Comparison of ENCODE assay signal across 37 cellular contexts in genomic region chr11:133595998-133596590, GRCh38.
"Had no signal": no experiment of that assay in that cellular context is flagged by ENCODE, and none has a peak within 500 bp of the region (broad histone marks: within the 10 kb centered on the region; RNA-seq: fewer than 3 reads in every experiment).

No MANE protein-coding gene starts in this region.

- H3K27ac Mint-ChIP-seq: activated B cell treated with CpG ODN at 0.5 μM for 24 hours; activated CD4-positive, alpha-beta memory T cell treated with anti-CD3 and anti-CD28 coated beads for 36 hours; activated CD4-positive, alpha-beta T cell treated with anti-CD3 and anti-CD28 coated beads, Interleukin-2, amount 10 ng/mL, durations not matched to agents 24 days and 14 days; activated CD8-positive, alpha-beta T cell treated with anti-CD3 and anti-CD28 coated beads for 36 hours; activated naive CD4-positive, alpha-beta T cell treated with anti-CD3 and anti-CD28 coated beads for 36 hours; activated naive CD4-positive, alpha-beta T cell treated with anti-CD3 and anti-CD28 coated beads, Interleukin-2, amount 50 U/mL, for 72 hours; activated naive CD8-positive, alpha-beta T cell treated with anti-CD3 and anti-CD28 coated beads for 36 hours; activated T-cell treated with anti-CD3 and anti-CD28 coated beads, Interleukin-2, amount 50 U/mL, for 72 hours; activated T-helper 1 cell treated with anti-CD3 and anti-CD28 coated beads, Interleukin-12 subunit alpha, Interleukin-12 subunit beta, Interleukin-2, Interleukin-4 antibody, amounts not matched to agents 30 ng/mL and 10 ng/mL and 1 ng/mL, durations not matched to agents 14 hours and 24 hours and 36 hours; activated T-helper 17 cell treated with anti-CD3 and anti-CD28 coated beads, Interleukin-2, amount 50 U/mL, for 72 hours; T-helper 1 cell treated with Interleukin-12 subunit alpha and Interleukin-12 subunit beta and Interleukin-4 antibody, amounts not matched to agents 30 μg/mL and 1 μg/mL, for 36 hours; T-helper 2 cell treated with Interferon-gamma antibody and Interleukin-4, amounts not matched to agents 5 μg/mL and 100 μg/mL, for 36 hours had no signal

- H3K36me3 ChIP-seq: adrenal gland, brain microvascular endothelial cell, breast epithelium had no signal

- ATAC-seq: activated CD8-positive, alpha-beta T cell treated with anti-CD3 and anti-CD28 coated beads for 36 hours; activated naive CD4-positive, alpha-beta T cell treated with anti-CD3 and anti-CD28 coated beads, Interleukin-2, amount 50 U/mL, for 72 hours; activated T-cell treated with anti-CD3 and anti-CD28 coated beads, Interleukin-2, amount 50 U/mL, for 4 hours; activated T-cell treated with anti-CD3 and anti-CD28 coated beads, Interleukin-2, amount 50 U/mL, for 72 hours; activated T-helper 17 cell treated with anti-CD3 and anti-CD28 coated beads, Interleukin-2, amount 50 U/mL, for 72 hours; body of pancreas had no signal

- H3K36me3 Mint-ChIP-seq: activated CD4-positive, alpha-beta memory T cell treated with anti-CD3 and anti-CD28 coated beads for 36 hours; activated naive CD4-positive, alpha-beta T cell treated with anti-CD3 and anti-CD28 coated beads, Interleukin-2, amount 50 U/mL, for 72 hours; activated naive CD8-positive, alpha-beta T cell treated with anti-CD3 and anti-CD28 coated beads for 36 hours had no signal

- H3K9me3 ChIP-seq: adrenal gland, body of pancreas, breast epithelium had no signal

- H3K9me3 Mint-ChIP-seq: activated CD4-positive, alpha-beta memory T cell treated with anti-CD3 and anti-CD28 coated beads for 36 hours; activated CD4-positive, alpha-beta T cell treated with anti-CD3 and anti-CD28 coated beads, Interleukin-2, amount 10 ng/mL, durations not matched to agents 24 days and 14 days; activated CD8-positive, alpha-beta T cell treated with anti-CD3 and anti-CD28 coated beads for 36 hours; activated naive CD4-positive, alpha-beta T cell treated with anti-CD3 and anti-CD28 coated beads for 36 hours; activated naive CD8-positive, alpha-beta T cell treated with anti-CD3 and anti-CD28 coated beads for 36 hours; activated T-helper 1 cell treated with anti-CD3 and anti-CD28 coated beads, Interleukin-12 subunit alpha, Interleukin-12 subunit beta, Interleukin-2, Interleukin-4 antibody, amounts not matched to agents 30 ng/mL and 10 ng/mL and 1 ng/mL, durations not matched to agents 14 hours and 24 hours and 36 hours; T-helper 2 cell treated with Interferon-gamma antibody and Interleukin-4, amounts not matched to agents 5 μg/mL and 100 μg/mL, for 36 hours had no signal

- H3K27ac ChIP-seq: adrenal gland, body of pancreas, brain microvascular endothelial cell, breast epithelium, VCaP had no signal

- H3K27me3 Mint-ChIP-seq: activated B cell treated with CpG ODN at 0.5 μM for 24 hours; activated CD4-positive, alpha-beta memory T cell treated with anti-CD3 and anti-CD28 coated beads for 36 hours; activated CD4-positive, alpha-beta T cell treated with anti-CD3 and anti-CD28 coated beads, Interleukin-2, amount 10 ng/mL, durations not matched to agents 24 days and 14 days; activated CD8-positive, alpha-beta T cell treated with anti-CD3 and anti-CD28 coated beads for 36 hours; activated naive CD8-positive, alpha-beta T cell treated with anti-CD3 and anti-CD28 coated beads for 36 hours; activated T-helper 17 cell treated with anti-CD3 and anti-CD28 coated beads, Interleukin-2, amount 50 U/mL, for 72 hours had no signal

- DNase-seq: activated B cell treated with CpG ODN at 0.5 μM for 24 hours; activated CD4-positive, alpha-beta memory T cell treated with anti-CD3 and anti-CD28 coated beads for 36 hours; activated CD4-positive, alpha-beta T cell treated with anti-CD3 and anti-CD28 coated beads for 4 hours; activated CD4-positive, alpha-beta T cell treated with anti-CD3 and anti-CD28 coated beads, Interleukin-2, amount 10 ng/mL, durations not matched to agents 24 days and 14 days; activated CD4-positive, alpha-beta T cell treated with anti-CD3 and anti-CD28 coated beads, Interleukin-2, amount 50 U/mL, for 1 hour; activated CD4-positive, alpha-beta T cell treated with anti-CD3 and anti-CD28 coated beads, Interleukin-2, amount 50 U/mL, for 4 hours; activated CD4-positive, CD25-positive, alpha-beta regulatory T cell treated with anti-CD3 and anti-CD28 coated beads, Interleukin-2, amount 50 U/mL, for 72 hours; activated CD8-positive, alpha-beta memory T cell treated with anti-CD3 and anti-CD28 coated beads, Interleukin-2, amount 50 U/mL, for 4 hours; activated CD8-positive, alpha-beta T cell treated with anti-CD3 and anti-CD28 coated beads for 36 hours; activated effector memory CD4-positive, alpha-beta T cell treated with anti-CD3 and anti-CD28 coated beads, Interleukin-2, amount 50 U/mL, for 16 hours; activated gamma-delta T cell treated with Interleukin-2 at 50 U/mL for 16 hours; activated naive CD4-positive, alpha-beta T cell; activated naive CD4-positive, alpha-beta T cell treated with anti-CD3 and anti-CD28 coated beads for 36 hours; activated naive CD4-positive, alpha-beta T cell treated with anti-CD3 and anti-CD28 coated beads, Interleukin-2, amount 50 U/mL, for 16 hours; activated naive CD8-positive, alpha-beta T cell treated with anti-CD3 and anti-CD28 coated beads for 36 hours; activated T-cell treated with anti-CD3 and anti-CD28 coated beads for 4 hours; activated T-cell treated with anti-CD3 and anti-CD28 coated beads, Interleukin-2, amount 50 U/mL, for 1 hour; activated T-cell treated with anti-CD3 and anti-CD28 coated beads, Interleukin-2, amount 50 U/mL, for 4 hours; activated T-cell treated with anti-CD3 and anti-CD28 coated beads, Interleukin-2, amount 50 U/mL, for 72 hours; adrenal gland; amniotic stem cell; aorta; body of pancreas; brain microvascular endothelial cell; central memory CD4-positive, alpha-beta T cell; T-helper 1 cell; T-helper 2 cell; T-helper 9 cell had no signal

- H3K4me3 ChIP-seq: adrenal gland, body of pancreas, breast epithelium had no signal

- H3K27me3 ChIP-seq: adrenal gland, body of pancreas, brain microvascular endothelial cell, breast epithelium had no signal

- FAIRE-seq: astrocyte, TTC549 had no signal

- H3K4me1 ChIP-seq: adrenal gland, body of pancreas, breast epithelium had no signal

- H3K4me3 Mint-ChIP-seq: activated B cell treated with CpG ODN at 0.5 μM for 24 hours; activated CD4-positive, alpha-beta memory T cell treated with anti-CD3 and anti-CD28 coated beads for 36 hours; activated CD4-positive, alpha-beta T cell treated with anti-CD3 and anti-CD28 coated beads, Interleukin-2, amount 10 ng/mL, durations not matched to agents 24 days and 14 days; activated CD8-positive, alpha-beta T cell treated with anti-CD3 and anti-CD28 coated beads for 36 hours; activated naive CD4-positive, alpha-beta T cell treated with anti-CD3 and anti-CD28 coated beads for 36 hours; activated naive CD8-positive, alpha-beta T cell treated with anti-CD3 and anti-CD28 coated beads for 36 hours; activated T-cell treated with anti-CD3 and anti-CD28 coated beads, Interleukin-2, amount 50 U/mL, for 4 hours; activated T-cell treated with anti-CD3 and anti-CD28 coated beads, Interleukin-2, amount 50 U/mL, for 72 hours; activated T-helper 1 cell treated with anti-CD3 and anti-CD28 coated beads, Interleukin-12 subunit alpha, Interleukin-12 subunit beta, Interleukin-2, Interleukin-4 antibody, amounts not matched to agents 30 ng/mL and 10 ng/mL and 1 ng/mL, durations not matched to agents 14 hours and 24 hours and 36 hours; activated T-helper 17 cell treated with anti-CD3 and anti-CD28 coated beads, Interleukin-2, amount 50 U/mL, for 72 hours; T-helper 1 cell treated with Interleukin-12 subunit alpha and Interleukin-12 subunit beta and Interleukin-4 antibody, amounts not matched to agents 30 μg/mL and 1 μg/mL, for 36 hours; T-helper 2 cell treated with Interferon-gamma antibody and Interleukin-4, amounts not matched to agents 5 μg/mL and 100 μg/mL, for 36 hours had no signal

- H3K4me1 Mint-ChIP-seq: activated B cell treated with CpG ODN at 0.5 μM for 24 hours; activated CD4-positive, alpha-beta T cell treated with anti-CD3 and anti-CD28 coated beads, Interleukin-2, amount 10 ng/mL, durations not matched to agents 24 days and 14 days; activated naive CD8-positive, alpha-beta T cell treated with anti-CD3 and anti-CD28 coated beads for 36 hours; activated T-helper 17 cell treated with anti-CD3 and anti-CD28 coated beads, Interleukin-2, amount 50 U/mL, for 72 hours had no signal
